ENCODE assay signal across 19 cellular contexts in the genomic region with DNA sequence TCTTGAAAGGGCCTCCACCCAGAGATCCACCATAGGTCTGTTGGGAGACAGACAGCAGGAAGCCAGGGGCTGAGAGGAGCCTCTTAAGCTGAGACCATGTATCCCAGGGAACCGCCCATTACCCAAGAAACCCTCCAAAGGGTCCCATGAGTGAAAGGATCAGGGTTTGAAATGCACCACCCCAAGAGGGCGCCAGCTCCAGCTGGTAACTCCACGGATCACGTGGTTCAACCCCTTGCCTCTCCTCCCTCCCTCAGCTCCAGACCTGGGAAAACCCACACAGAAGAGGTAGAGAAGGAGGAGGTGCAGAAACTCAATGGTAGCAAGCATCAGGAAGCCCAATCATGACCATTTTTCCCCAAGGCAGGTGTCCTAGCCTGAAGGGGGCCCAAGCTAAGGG.
DNase-seq lines count a peak whose midpoint lies in the region; ATAC-seq, FAIRE-seq and TF ChIP-seq lines count a peak whose summit lies in the region.
"Had no signal": no experiment of that assay in that cellular context is flagged by ENCODE, and none has a peak within 500 bp of the region (broad histone marks: within the 10 kb centered on the region; RNA-seq: fewer than 3 reads in every experiment).

No MANE protein-coding gene starts in this region.

- H3K4ac ChIP-seq in H9 (ENCODE audit: low read depth, low read length), result no peak overlapping the region

- H4K8ac ChIP-seq in H9 (replicated peaks; ENCODE audit: insufficient read length, low read depth, low read length), result no peak overlapping the region

- no peak overlapping the region for H3K27ac Mint-ChIP-seq in activated CD4-positive, alpha-beta memory T cell treated with anti-CD3 and anti-CD28 coated beads for 36 hours
- H3K27ac Mint-ChIP-seq in activated CD4-positive, alpha-beta memory T cell treated with anti-CD3 and anti-CD28 coated beads, Interleukin-2, amount 10 ng/mL, durations not matched to agents 7 days and 5 days, result no peak overlapping the region
- H3K27ac Mint-ChIP-seq in H9, result no peak overlapping the region
- H3K27ac Mint-ChIP-seq: activated naive CD8-positive, alpha-beta T cell treated with anti-CD3 and anti-CD28 coated beads, Interleukin-2, amount 10 ng/mL, durations not matched to agents 7 days and 5 days; activated T-helper 1 cell treated with anti-CD3 and anti-CD28 coated beads, Interleukin-12 subunit alpha, Interleukin-12 subunit beta, Interleukin-2, Interleukin-4 antibody, amounts not matched to agents 30 ng/mL and 10 ng/mL and 1 ng/mL, durations not matched to agents 14 hours and 24 hours and 36 hours; CD4-positive, alpha-beta T cell; stimulated activated memory B cell treated with anti-CD40 and anti-IgM and Interleukin-4, amounts not matched to agents 10 μg/mL and 1 μg/mL and 100 μg/mL, for 72 hours; T-helper 17 cell had no signal

- H2AK5ac ChIP-seq in H9 (ENCODE audit: insufficient read length, low read length), result no peak overlapping the region

- WGBS in H9 (ENCODE audit: extremely low coverage, insufficient read length, low lambda C conversion rate), result no CpG with 5 or more reads among the region's 4 CpGs

- H3K4me1 Mint-ChIP-seq in activated CD4-positive, alpha-beta memory T cell treated with anti-CD3 and anti-CD28 coated beads for 36 hours (ENCODE audit: low read depth), result no peaks in the 10 kb centered on the region
- H3K4me1 Mint-ChIP-seq in activated CD4-positive, alpha-beta memory T cell treated with anti-CD3 and anti-CD28 coated beads, Interleukin-2, amount 10 ng/mL, durations not matched to agents 7 days and 5 days, result no peaks in the 10 kb centered on the region
- no peaks in the 10 kb centered on the region for H3K4me1 Mint-ChIP-seq in H9
- H3K4me1 Mint-ChIP-seq: activated naive CD8-positive, alpha-beta T cell treated with anti-CD3 and anti-CD28 coated beads, Interleukin-2, amount 10 ng/mL, durations not matched to agents 7 days and 5 days; stimulated activated memory B cell treated with anti-CD40 and anti-IgM and Interleukin-4, amounts not matched to agents 10 μg/mL and 1 μg/mL and 100 μg/mL, for 72 hours; T-helper 17 cell had no signal

- H3K4me2 ChIP-seq in H9 (ENCODE audit: insufficient read depth, insufficient read length, low read length), result no peak overlapping the region
- no peak overlapping the region for H3K4me2 ChIP-seq in keratinocyte (ENCODE audit: control insufficient read depth, extremely low read depth, insufficient read depth, low read depth, low read length)

- no peak overlapping the region for H4K5ac ChIP-seq in H9 (ENCODE audit: insufficient read length, low read depth, low read length)

- no peak overlapping the region for H3K56ac ChIP-seq in H9 (ENCODE audit: insufficient read length, low read depth, low read length)

- H3K79me2 ChIP-seq in H9 (ENCODE audit: insufficient read depth, low read length) (no peaks in the 10 kb centered on the region), keratinocyte (ENCODE audit: control insufficient read depth, insufficient read depth, low read length) (no peaks in the 10 kb centered on the region)

- no peaks in the 10 kb centered on the region for H3K36me3 Mint-ChIP-seq in activated CD4-positive, alpha-beta memory T cell treated with anti-CD3 and anti-CD28 coated beads for 36 hours
- H3K36me3 Mint-ChIP-seq in activated CD4-positive, alpha-beta memory T cell treated with anti-CD3 and anti-CD28 coated beads, Interleukin-2, amount 10 ng/mL, durations not matched to agents 7 days and 5 days (ENCODE audit: low read depth), result no peaks in the 10 kb centered on the region
- peaks cover 0 to 10% (median 0%) of the 10 kb centered on the region in 3 experiments; a peak in 3 of 7 replicates for H3K36me3 Mint-ChIP-seq in H9 (ENCODE audit: insufficient read depth in 1 of 3, low read depth in 3 of 3)
- H3K36me3 Mint-ChIP-seq: activated naive CD8-positive, alpha-beta T cell treated with anti-CD3 and anti-CD28 coated beads, Interleukin-2, amount 10 ng/mL, durations not matched to agents 7 days and 5 days; stimulated activated memory B cell treated with anti-CD40 and anti-IgM and Interleukin-4, amounts not matched to agents 10 μg/mL and 1 μg/mL and 100 μg/mL, for 72 hours had no signal

- H3K14ac ChIP-seq in H9 (ENCODE audit: insufficient read depth, low read length), result no peak overlapping the region; the same call in 1 of the 2 replicates

- no peak overlapping the region for H3K27ac ChIP-seq in H9 (ENCODE audit: insufficient read length, low read depth, low read length)
- H3K27ac ChIP-seq in keratinocyte (ENCODE audit: control insufficient read depth, insufficient read depth, low read length), result no peak overlapping the region

- CTCF ChIA-PET in activated CD4-positive, alpha-beta memory T cell treated with anti-CD3 and anti-CD28 coated beads for 36 hours (lab: Charles Lee), result no interaction called here
- CTCF ChIA-PET in activated CD4-positive, alpha-beta memory T cell treated with anti-CD3 and anti-CD28 coated beads, Interleukin-2, amount 10 ng/mL, durations not matched to agents 7 days and 5 days (lab: Charles Lee), result interaction anchor here (0.7 to 1.2 kb wide), 3 partner anchors 126 to 217 kb away, joined by 3 read pairs; no protein-coding TSS in a partner anchor

- ATAC-seq in GM21360 (IDR thresholded peaks at IDR 0.05; ENCODE audit: unreplicated experiment), result no peak
- no peak for ATAC-seq in stimulated activated naive CD8-positive, alpha-beta T cell treated with anti-CD3 and anti-CD28 coated beads, Interleukin-15, Interleukin-2, amounts not matched to agents 100 U/mL and 50 U/mL, for 24 hours
- ATAC-seq: right cardiac atrium; stimulated activated memory B cell treated with anti-CD40 and anti-IgM and Interleukin-4, amounts not matched to agents 10 μg/mL and 1 μg/mL and 100 μg/mL, for 72 hours; T-helper 17 cell had no signal

- FAIRE-seq in keratinocyte (lab: Jason Lieb, UNC), result no peak
- FAIRE-seq: H54 had no signal

- no peak overlapping the region for H2BK120ac ChIP-seq in H9 (ENCODE audit: low read depth, low read length, poor library complexity, severe bottlenecking)

- no peak overlapping the region for H2BK12ac ChIP-seq in H9 (ENCODE audit: insufficient read length, low read depth, low read length)

- H3T11ph ChIP-seq in H9 (ENCODE audit: low read length), result no peak overlapping the region

- H2AFZ ChIP-seq in H9 (ENCODE audit: low read length), result no peak overlapping the region
- H2AFZ ChIP-seq in keratinocyte (ENCODE audit: control insufficient read depth, low read length), result no peak overlapping the region

- H3K9me3 Mint-ChIP-seq in activated CD4-positive, alpha-beta memory T cell treated with anti-CD3 and anti-CD28 coated beads for 36 hours, result no peaks in the 10 kb centered on the region
- H3K9me3 Mint-ChIP-seq in activated CD4-positive, alpha-beta memory T cell treated with anti-CD3 and anti-CD28 coated beads, Interleukin-2, amount 10 ng/mL, durations not matched to agents 7 days and 5 days, result no peaks in the 10 kb centered on the region
- H3K9me3 Mint-ChIP-seq in H9, result peaks cover 3 to 7% of the 10 kb centered on the region in 2 experiments; a peak in 4 of 5 replicates
- H3K9me3 Mint-ChIP-seq: activated naive CD8-positive, alpha-beta T cell treated with anti-CD3 and anti-CD28 coated beads, Interleukin-2, amount 10 ng/mL, durations not matched to agents 7 days and 5 days; activated T-helper 1 cell treated with anti-CD3 and anti-CD28 coated beads, Interleukin-12 subunit alpha, Interleukin-12 subunit beta, Interleukin-2, Interleukin-4 antibody, amounts not matched to agents 30 ng/mL and 10 ng/mL and 1 ng/mL, durations not matched to agents 14 hours and 24 hours and 36 hours; CD4-positive, alpha-beta T cell; stimulated activated memory B cell treated with anti-CD40 and anti-IgM and Interleukin-4, amounts not matched to agents 10 μg/mL and 1 μg/mL and 100 μg/mL, for 72 hours had no signal

- POLR2A ChIA-PET in activated CD4-positive, alpha-beta memory T cell treated with anti-CD3 and anti-CD28 coated beads for 36 hours (lab: Charles Lee), result no interaction called here
- POLR2A ChIA-PET in activated CD4-positive, alpha-beta memory T cell treated with anti-CD3 and anti-CD28 coated beads, Interleukin-2, amount 10 ng/mL, durations not matched to agents 7 days and 5 days (lab: Charles Lee), result no interaction called here

- no peak overlapping the region for H2BK20ac ChIP-seq in H9 (ENCODE audit: low read depth, low read length, poor library complexity, severe bottlenecking)

- H2BK15ac ChIP-seq in H9 (ENCODE audit: low read depth, low read length), result no peak overlapping the region

- H4K20me1 ChIP-seq in H9 (ENCODE audit: control insufficient read depth, insufficient read depth, insufficient read length) (no peaks in the 10 kb centered on the region), keratinocyte (ENCODE audit: control insufficient read depth, extremely low read depth, insufficient read depth, low read length) (no peaks in the 10 kb centered on the region)

- H3K9ac ChIP-seq in H9 (ENCODE audit: extremely low read depth, insufficient read length, low read length) (no peak overlapping the region), keratinocyte (ENCODE audit: control insufficient read depth, extremely low read depth, insufficient read depth, low read length) (no peak overlapping the region)

- H3K18ac ChIP-seq in H9 (ENCODE audit: insufficient read length, low read depth, low read length), result no peak overlapping the region

- H3K27me3 ChIP-seq in H9 (ENCODE audit: insufficient read depth, low read length), result no peaks in the 10 kb centered on the region
- H3K27me3 ChIP-seq in keratinocyte (ENCODE audit: control insufficient read depth, extremely low read depth, insufficient read depth, low read length), result peaks cover 10% of the 10 kb centered on the region

- no peaks in the 10 kb centered on the region for H3K9me1 ChIP-seq in keratinocyte (ENCODE audit: control insufficient read depth, extremely low read depth, insufficient read depth, low read length)

- no peaks in the 10 kb centered on the region for H3K36me3 ChIP-seq in keratinocyte (ENCODE audit: control insufficient read depth in 2 of 2, extremely low read depth in 1 of 2, insufficient read depth in 2 of 2, low read length in 2 of 2)

- peak; percentile 9 for DNase-seq in activated CD4-positive, alpha-beta memory T cell treated with anti-CD3 and anti-CD28 coated beads for 36 hours
- no peak for DNase-seq in activated CD4-positive, alpha-beta memory T cell treated with anti-CD3 and anti-CD28 coated beads, Interleukin-2, amount 10 ng/mL, durations not matched to agents 7 days and 5 days
- peak; percentile 80 for DNase-seq in H9
- DNase-seq in OCI-M1 (lab: John Stamatoyannopoulos, UW), result peak; percentile 5
- DNase-seq in keratinocyte (ENCODE audit: low read depth, low spot score), result no peak
- no peak for DNase-seq in occipital lobe (lab: John Stamatoyannopoulos, UW)
- DNase-seq in stimulated activated naive CD8-positive, alpha-beta T cell treated with anti-CD3 and anti-CD28 coated beads, Interleukin-15, Interleukin-2, amounts not matched to agents 100 U/mL and 50 U/mL, for 24 hours, result no peak
- DNase-seq: activated naive CD8-positive, alpha-beta T cell treated with anti-CD3 and anti-CD28 coated beads, Interleukin-2, amount 10 ng/mL, durations not matched to agents 7 days and 5 days; CD4-positive, alpha-beta T cell; DMS79; glutamatergic neuron; NCI-H2029; right cardiac atrium; SIG-M5; T-helper 17 cell had no signal

- H4K91ac ChIP-seq in H9 (ENCODE audit: insufficient read length, low read depth, low read length), result no peak overlapping the region

- H3K23me2 ChIP-seq in H9 (ENCODE audit: insufficient read length, low read depth, low read length, poor library complexity, severe bottlenecking), result no peaks in the 10 kb centered on the region

- intact Hi-C loops in activated CD4-positive, alpha-beta memory T cell treated with anti-CD3 and anti-CD28 coated beads for 36 hours (cut with micrococcal nuclease), result no loop called here

- dilution Hi-C loops in keratinocyte (cut with MboI; ENCODE audit: extremely low pct_ligation_motif_present, low sequenced_read_pairs), result no loop called here

- H3K23ac ChIP-seq in H9 (ENCODE audit: insufficient read length, low read depth, low read length), result no peak overlapping the region

- no peaks in the 10 kb centered on the region for H3K79me1 ChIP-seq in H9 (ENCODE audit: insufficient read depth, low read depth, low read length, poor library complexity, severe bottlenecking)

- H3K9me3 ChIP-seq in H9 (ENCODE audit: control insufficient read depth, low read depth, low read length) (no peaks in the 10 kb centered on the region), keratinocyte (ENCODE audit: control insufficient read depth, low read depth, low read length) (no peaks in the 10 kb centered on the region)

- H2BK5ac ChIP-seq in H9 (ENCODE audit: insufficient read length, low read length), result no peak overlapping the region

- TF ChIP-seq CTCF in H9 (conservative IDR thresholded peaks at IDR 0.05), result peak; percentile 61
- TF ChIP-seq CTCF in keratinocyte (optimal IDR thresholded peaks at IDR 0.05 in 1 of 3, IDR thresholded peaks at IDR 0.05 in 1 of 3, conservative IDR thresholded peaks at IDR 0.05 in 1 of 3; ENCODE audit: extremely low read depth in 1 of 3, insufficient read depth in 2 of 3, low read length in 3 of 3), result peak in 2 of 3 experiments; percentile 19 to 33

- H3K4me1 ChIP-seq in H9 (ENCODE audit: insufficient read depth, low read length), result no peaks in the 10 kb centered on the region
- H3K4me1 ChIP-seq in keratinocyte (ENCODE audit: control insufficient read depth, extremely low read depth, insufficient read depth, low read length), result no peaks in the 10 kb centered on the region

- no peak overlapping the region for H3K4me3 ChIP-seq in keratinocyte (ENCODE audit: control insufficient read depth in 2 of 3, extremely low read depth in 1 of 3, insufficient read depth in 2 of 3, low read depth in 1 of 3, low read length in 3 of 3)

- peaks cover 7% of the 10 kb centered on the region for H3K27me3 Mint-ChIP-seq in activated CD4-positive, alpha-beta memory T cell treated with anti-CD3 and anti-CD28 coated beads for 36 hours
- peaks cover 3% of the 10 kb centered on the region for H3K27me3 Mint-ChIP-seq in activated CD4-positive, alpha-beta memory T cell treated with anti-CD3 and anti-CD28 coated beads, Interleukin-2, amount 10 ng/mL, durations not matched to agents 7 days and 5 days
- no peaks in the 10 kb centered on the region; the same call in 1 of the 2 replicates for H3K27me3 Mint-ChIP-seq in H9 (ENCODE audit: low read depth)

- H3K4me3 Mint-ChIP-seq in activated CD4-positive, alpha-beta memory T cell treated with anti-CD3 and anti-CD28 coated beads for 36 hours, result no peak overlapping the region
- no peak overlapping the region for H3K4me3 Mint-ChIP-seq in activated CD4-positive, alpha-beta memory T cell treated with anti-CD3 and anti-CD28 coated beads, Interleukin-2, amount 10 ng/mL, durations not matched to agents 7 days and 5 days
- no peak overlapping the region for H3K4me3 Mint-ChIP-seq in H9
- H3K4me3 Mint-ChIP-seq: activated naive CD8-positive, alpha-beta T cell treated with anti-CD3 and anti-CD28 coated beads, Interleukin-2, amount 10 ng/mL, durations not matched to agents 7 days and 5 days; activated T-helper 1 cell treated with anti-CD3 and anti-CD28 coated beads, Interleukin-12 subunit alpha, Interleukin-12 subunit beta, Interleukin-2, Interleukin-4 antibody, amounts not matched to agents 30 ng/mL and 10 ng/mL and 1 ng/mL, durations not matched to agents 14 hours and 24 hours and 36 hours; CD4-positive, alpha-beta T cell; stimulated activated memory B cell treated with anti-CD40 and anti-IgM and Interleukin-4, amounts not matched to agents 10 μg/mL and 1 μg/mL and 100 μg/mL, for 72 hours; T-helper 17 cell had no signal

Comparison
In these comparisons a context has a peak if more than half of its experiments do, and no peak if none do; other contexts are left out.
1. DNase-seq: peak in activated CD4-positive, alpha-beta memory T cell treated with anti-CD3 and anti-CD28 coated beads for 36 hours (single experiment), H9 (single experiment) and OCI-M1 (single experiment); none in activated CD4-positive, alpha-beta memory T cell treated with anti-CD3 and anti-CD28 coated beads, Interleukin-2, amount 10 ng/mL, durations not matched to agents 7 days and 5 days (single experiment), keratinocyte (single experiment), occipital lobe (single experiment) and stimulated activated naive CD8-positive, alpha-beta T cell treated with anti-CD3 and anti-CD28 coated beads, Interleukin-15, Interleukin-2, amounts not matched to agents 100 U/mL and 50 U/mL, for 24 hours (single experiment).